ENCODE assay signal across 1 cellular context in genomic region chr16:85561248-85562101, GRCh38.
TF ChIP-seq lines count a peak whose summit lies in the region.

No MANE protein-coding gene starts in this region.

TF ChIP-seq in H1, 55 proteins besides CTCF, POLR2A, EP300 and RAD21:
- no peak for TF ChIP-seq PHF8 (conservative IDR thresholded peaks at IDR 0.05; ENCODE audit: low read depth, low read length)
- TF ChIP-seq HDAC2 (IDR thresholded peaks at IDR 0.05; ENCODE audit: borderline replicate concordance in 1 of 2, low read depth in 2 of 2, low read length in 2 of 2), result no peak
